In the genomic region with DNA sequence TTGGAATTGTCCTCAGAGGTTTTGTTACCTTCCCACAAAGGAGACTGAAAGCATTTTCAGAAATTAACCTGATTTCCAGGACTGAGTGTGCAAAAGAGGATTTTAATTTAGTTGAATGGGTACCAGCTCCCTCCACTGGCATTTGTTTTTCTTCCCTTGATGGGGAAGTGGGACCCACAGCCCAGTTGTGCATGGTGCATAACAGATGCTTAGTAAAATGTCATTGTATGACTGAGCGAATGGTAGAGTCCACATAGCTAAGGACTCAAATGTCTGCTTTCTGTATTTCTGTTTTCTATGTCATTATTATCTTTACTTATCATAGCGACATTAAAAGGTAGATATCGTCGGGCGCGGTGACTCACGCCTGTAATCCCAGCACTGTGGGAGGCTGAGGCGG, we compare ENCODE assay signal across 8 cellular contexts.
"Had no signal": no experiment of that assay in that cellular context is flagged by ENCODE, and none has a peak within 500 bp of the region (broad histone marks: within the 10 kb centered on the region; RNA-seq: fewer than 3 reads in every experiment).

No MANE protein-coding gene starts in this region.

- ATAC-seq: GM23338, HCT116 had no signal

- H3K4me3 Mint-ChIP-seq: GM23338, H9, HFFc6 had no signal

- H3K27ac Mint-ChIP-seq: GM23338, H9, HFFc6 had no signal

- DNase-seq: GM23248, GOT3, H7, H9, HCEC 1CT, HFFc6 had no signal

- H3K9me3 Mint-ChIP-seq: GM23338, H9, HFFc6 had no signal
